ENCODE assay signal across 1 cellular context in genomic region chr11:14583252-14584105, GRCh38.
TF ChIP-seq lines count a peak whose summit lies in the region.

No MANE protein-coding gene starts in this region.

TF ChIP-seq in HepG2, 621 proteins besides CTCF, POLR2A, EP300 and RAD21 (continued from another document and continues in another):
- TF ChIP-seq TEAD3 (CRISPR knock-in tag; optimal IDR thresholded peaks at IDR 0.05; ENCODE audit: borderline replicate concordance) (peak; percentile 82), KDM1A (CRISPR knock-in tag; IDR thresholded peaks at IDR 0.05) (no peak), NFYC (CRISPR knock-in tag; IDR thresholded peaks at IDR 0.05) (no peak), HHEX (CRISPR knock-in tag; IDR thresholded peaks at IDR 0.05) (no peak), KLF12 (CRISPR knock-in tag; IDR thresholded peaks at IDR 0.05; ENCODE audit: borderline replicate concordance) (no peak), FOXC1 (CRISPR knock-in tag; IDR thresholded peaks at IDR 0.05; ENCODE audit: borderline replicate concordance) (no peak), ZNF790 (CRISPR knock-in tag; IDR thresholded peaks at IDR 0.05; ENCODE audit: borderline replicate concordance) (0 out of 2 replicates have a peak, but pooled peaks have one; percentile 35), AKAP8 (CRISPR knock-in tag; IDR thresholded peaks at IDR 0.05) (no peak), RXRB (CRISPR knock-in tag; IDR thresholded peaks at IDR 0.05; ENCODE audit: borderline replicate concordance) (peak; percentile 51; the same call in 1 of the 2 replicates), SMARCE1 (IDR thresholded peaks at IDR 0.05; ENCODE audit: borderline replicate concordance) (no peak), TCF12 (IDR thresholded peaks at IDR 0.05) (no peak), TCF12 (CRISPR knock-in tag; IDR thresholded peaks at IDR 0.05) (no peak), ZFP82 (CRISPR knock-in tag; IDR thresholded peaks at IDR 0.05; ENCODE audit: borderline replicate concordance) (no peak), STAT6 (CRISPR knock-in tag; IDR thresholded peaks at IDR 0.05; ENCODE audit: borderline replicate concordance) (no peak), FOXA3 (CRISPR knock-in tag; IDR thresholded peaks at IDR 0.05) (peak; percentile 75), ZNF207 (IDR thresholded peaks at IDR 0.05; ENCODE audit: borderline replicate concordance) (no peak), ZNF234 (CRISPR knock-in tag; conservative IDR thresholded peaks at IDR 0.05) (no peak), ZSCAN25 (CRISPR knock-in tag; IDR thresholded peaks at IDR 0.05) (no peak), ZNF75D (CRISPR knock-in tag; IDR thresholded peaks at IDR 0.05; ENCODE audit: borderline replicate concordance) (no peak), ZNF331 (CRISPR knock-in tag; IDR thresholded peaks at IDR 0.05) (no peak; the same call in 1 of the 2 replicates), PITX1 (CRISPR knock-in tag; IDR thresholded peaks at IDR 0.05) (peak; percentile 80), PPARG (CRISPR knock-in tag; conservative IDR thresholded peaks at IDR 0.05) (no peak), PAX8 (CRISPR knock-in tag; IDR thresholded peaks at IDR 0.05; ENCODE audit: borderline replicate concordance) (no peak), SOX13 (IDR thresholded peaks at IDR 0.05) (no peak), SOX13 (CRISPR knock-in tag; conservative IDR thresholded peaks at IDR 0.05 in 1 of 2, IDR thresholded peaks at IDR 0.05 in 1 of 2) (peak in 1 of 2 experiments; percentile 62; a peak in 1 of 4 replicates), ZNF281 (CRISPR knock-in tag; IDR thresholded peaks at IDR 0.05; ENCODE audit: borderline replicate concordance) (no peak), ZNF530 (CRISPR knock-in tag; IDR thresholded peaks at IDR 0.05; ENCODE audit: low read depth) (no peak), RARA (CRISPR knock-in tag; IDR thresholded peaks at IDR 0.05) (peak; percentile 69), ZNF646 (CRISPR knock-in tag; IDR thresholded peaks at IDR 0.05) (peak; percentile 34; the same call in 1 of the 2 replicates), ZSCAN29 (CRISPR knock-in tag; conservative IDR thresholded peaks at IDR 0.05) (no peak), ZNF121 (CRISPR knock-in tag; IDR thresholded peaks at IDR 0.05) (no peak), ARNT (IDR thresholded peaks at IDR 0.05) (no peak), ZMYM4 (CRISPR knock-in tag; IDR thresholded peaks at IDR 0.05) (peak; percentile 93), ZNF792 (CRISPR knock-in tag; IDR thresholded peaks at IDR 0.05) (peak; percentile 20; the same call in 1 of the 2 replicates), KMT2B (CRISPR knock-in tag; IDR thresholded peaks at IDR 0.05) (peak; percentile 51; the same call in 1 of the 2 replicates)
- TF ChIP-seq, protein P1, sequence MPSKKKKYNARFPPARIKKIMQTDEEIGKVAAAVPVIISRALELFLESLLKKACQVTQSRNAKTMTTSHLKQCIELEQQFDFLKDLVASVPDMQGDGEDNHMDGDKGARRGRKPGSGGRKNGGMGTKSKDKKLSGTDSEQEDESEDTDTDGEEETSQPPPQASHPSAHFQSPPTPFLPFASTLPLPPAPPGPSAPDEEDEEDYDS (CRISPR knock-in tag; IDR thresholded peaks at IDR 0.05), result peak; percentile 93
- TF ChIP-seq, protein P2, sequence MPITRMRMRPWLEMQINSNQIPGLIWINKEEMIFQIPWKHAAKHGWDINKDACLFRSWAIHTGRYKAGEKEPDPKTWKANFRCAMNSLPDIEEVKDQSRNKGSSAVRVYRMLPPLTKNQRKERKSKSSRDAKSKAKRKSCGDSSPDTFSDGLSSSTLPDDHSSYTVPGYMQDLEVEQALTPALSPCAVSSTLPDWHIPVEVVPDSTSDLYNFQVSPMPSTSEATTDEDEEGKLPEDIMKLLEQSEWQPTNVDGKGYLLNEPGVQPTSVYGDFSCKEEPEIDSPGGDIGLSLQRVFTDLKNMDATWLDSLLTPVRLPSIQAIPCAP (CRISPR knock-in tag; IDR thresholded peaks at IDR 0.05; ENCODE audit: low read depth), result no peak
- TF ChIP-seq, protein P3, sequence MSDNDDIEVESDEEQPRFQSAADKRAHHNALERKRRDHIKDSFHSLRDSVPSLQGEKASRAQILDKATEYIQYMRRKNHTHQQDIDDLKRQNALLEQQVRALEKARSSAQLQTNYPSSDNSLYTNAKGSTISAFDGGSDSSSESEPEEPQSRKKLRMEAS (IDR thresholded peaks at IDR 0.05), result peak; percentile 20; the same call in 1 of the 2 replicates
- TF ChIP-seq, protein P4, sequence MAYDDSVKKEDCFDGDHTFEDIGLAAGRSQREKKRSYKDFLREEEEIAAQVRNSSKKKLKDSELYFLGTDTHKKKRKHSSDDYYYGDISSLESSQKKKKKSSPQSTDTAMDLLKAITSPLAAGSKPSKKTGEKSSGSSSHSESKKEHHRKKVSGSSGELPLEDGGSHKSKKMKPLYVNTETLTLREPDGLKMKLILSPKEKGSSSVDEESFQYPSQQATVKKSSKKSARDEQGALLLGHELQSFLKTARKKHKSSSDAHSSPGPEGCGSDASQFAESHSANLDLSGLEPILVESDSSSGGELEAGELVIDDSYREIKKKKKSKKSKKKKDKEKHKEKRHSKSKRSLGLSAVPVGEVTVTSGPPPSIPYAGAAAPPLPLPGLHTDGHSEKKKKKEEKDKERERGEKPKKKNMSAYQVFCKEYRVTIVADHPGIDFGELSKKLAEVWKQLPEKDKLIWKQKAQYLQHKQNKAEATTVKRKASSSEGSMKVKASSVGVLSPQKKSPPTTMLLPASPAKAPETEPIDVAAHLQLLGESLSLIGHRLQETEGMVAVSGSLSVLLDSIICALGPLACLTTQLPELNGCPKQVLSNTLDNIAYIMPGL (CRISPR knock-in tag; IDR thresholded peaks at IDR 0.05; ENCODE audit: borderline replicate concordance in 1 of 2, low read depth in 1 of 2), result no peak
- TF ChIP-seq, protein P5, sequence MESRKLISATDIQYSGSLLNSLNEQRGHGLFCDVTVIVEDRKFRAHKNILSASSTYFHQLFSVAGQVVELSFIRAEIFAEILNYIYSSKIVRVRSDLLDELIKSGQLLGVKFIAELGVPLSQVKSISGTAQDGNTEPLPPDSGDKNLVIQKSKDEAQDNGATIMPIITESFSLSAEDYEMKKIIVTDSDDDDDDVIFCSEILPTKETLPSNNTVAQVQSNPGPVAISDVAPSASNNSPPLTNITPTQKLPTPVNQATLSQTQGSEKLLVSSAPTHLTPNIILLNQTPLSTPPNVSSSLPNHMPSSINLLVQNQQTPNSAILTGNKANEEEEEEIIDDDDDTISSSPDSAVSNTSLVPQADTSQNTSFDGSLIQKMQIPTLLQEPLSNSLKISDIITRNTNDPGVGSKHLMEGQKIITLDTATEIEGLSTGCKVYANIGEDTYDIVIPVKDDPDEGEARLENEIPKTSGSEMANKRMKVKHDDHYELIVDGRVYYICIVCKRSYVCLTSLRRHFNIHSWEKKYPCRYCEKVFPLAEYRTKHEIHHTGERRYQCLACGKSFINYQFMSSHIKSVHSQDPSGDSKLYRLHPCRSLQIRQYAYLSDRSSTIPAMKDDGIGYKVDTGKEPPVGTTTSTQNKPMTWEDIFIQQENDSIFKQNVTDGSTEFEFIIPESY (CRISPR knock-in tag; IDR thresholded peaks at IDR 0.05), result peak; percentile 91
- TF ChIP-seq, protein P6, sequence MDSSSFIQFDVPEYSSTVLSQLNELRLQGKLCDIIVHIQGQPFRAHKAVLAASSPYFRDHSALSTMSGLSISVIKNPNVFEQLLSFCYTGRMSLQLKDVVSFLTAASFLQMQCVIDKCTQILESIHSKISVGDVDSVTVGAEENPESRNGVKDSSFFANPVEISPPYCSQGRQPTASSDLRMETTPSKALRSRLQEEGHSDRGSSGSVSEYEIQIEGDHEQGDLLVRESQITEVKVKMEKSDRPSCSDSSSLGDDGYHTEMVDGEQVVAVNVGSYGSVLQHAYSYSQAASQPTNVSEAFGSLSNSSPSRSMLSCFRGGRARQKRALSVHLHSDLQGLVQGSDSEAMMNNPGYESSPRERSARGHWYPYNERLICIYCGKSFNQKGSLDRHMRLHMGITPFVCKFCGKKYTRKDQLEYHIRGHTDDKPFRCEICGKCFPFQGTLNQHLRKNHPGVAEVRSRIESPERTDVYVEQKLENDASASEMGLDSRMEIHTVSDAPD (CRISPR knock-in tag; IDR thresholded peaks at IDR 0.05), result no peak
